ENCODE assay signal across 8 cellular contexts in genomic region chr11:2378527-2379210, GRCh38. TPM values are rescaled to one million over a fixed set of nuclear protein-coding genes. Genes with fewer than 3 reads are reported as not detected.
A peak's percentile ranks its signal among the peaks of the same experiment; 100 is the strongest.
DNase-seq lines count a peak whose midpoint lies in the region; ATAC-seq, FAIRE-seq and TF ChIP-seq lines count a peak whose summit lies in the region.

No MANE protein-coding gene starts in this region.

- CTCF ChIA-PET in PC-3 (lab: Charles Lee), result interaction anchor here (0.6 to 0.9 kb wide), 5 partner anchors 12 to 176 kb away, joined by 3 to 9 read pairs (median 5); partner anchors contain the start of genes C11orf21 and TSPAN32

- intact Hi-C loops in PC-3 (cut with micrococcal nuclease), result no loop called here
- intact Hi-C loops in natural killer cell (cut with micrococcal nuclease), result no loop called here

- in situ Hi-C loops in KBM-7 (cut with MboI; ENCODE audit: low pct_unique_long_range_greater_than_20kb, low sequenced_read_pairs), result no loop called here

- no peak for ATAC-seq in CD4-positive, CD25-positive, alpha-beta regulatory T cell (ENCODE audit: low read depth in 2 of 2)
- ATAC-seq in PC-3 (no peak), natural killer cell (no peak)

- no TSS peak for BruUV-seq in PC-3 (replicated peaks; lab: Mats Ljungman, UMichigan)

- peaks cover 63% of the 10 kb centered on the region for H3K79me2 ChIP-seq in PC-3 (ENCODE audit: low read length)

- no peaks in the 10 kb centered on the region for H3K36me3 Mint-ChIP-seq in CD4-positive, CD25-positive, alpha-beta regulatory T cell
- H3K36me3 Mint-ChIP-seq in natural killer cell, result no peaks in the 10 kb centered on the region

- no peaks in the 10 kb centered on the region for H3K9me3 Mint-ChIP-seq in CD4-positive, CD25-positive, alpha-beta regulatory T cell
- H3K9me3 Mint-ChIP-seq in natural killer cell, result no peaks in the 10 kb centered on the region

- no peaks in the 10 kb centered on the region for H3K36me3 ChIP-seq in CD4-positive, CD25-positive, alpha-beta regulatory T cell (ENCODE audit: control insufficient read depth, insufficient read depth, low read length)
- no peaks in the 10 kb centered on the region for H3K36me3 ChIP-seq in PC-3 (ENCODE audit: low read depth, low read length)

- H4K20me1 ChIP-seq in PC-3 (ENCODE audit: low read length), result peaks cover 46% of the 10 kb centered on the region

- H3K27me3 ChIP-seq in CD4-positive, CD25-positive, alpha-beta regulatory T cell (ENCODE audit: control insufficient read depth, insufficient read depth, low read length), result no peaks in the 10 kb centered on the region
- no peaks in the 10 kb centered on the region for H3K27me3 ChIP-seq in PC-3 (ENCODE audit: low read length)

- H3K4me3 Mint-ChIP-seq in CD4-positive, CD25-positive, alpha-beta regulatory T cell, result peak overlapping the region; percentile 74 to 91 (median 86)
- peak overlapping the region; percentile 88 for H3K4me3 Mint-ChIP-seq in natural killer cell

- H3K27me3 Mint-ChIP-seq in CD4-positive, CD25-positive, alpha-beta regulatory T cell, result no peaks in the 10 kb centered on the region
- peaks cover 0 to 3% of the 10 kb centered on the region in 2 donors for H3K27me3 Mint-ChIP-seq in natural killer cell (ENCODE audit: low read depth in 2 of 2)

- no peak for DNase-seq in CD4-positive, CD25-positive, alpha-beta regulatory T cell
- DNase-seq in PC-3 (no peak), natural killer cell (no peak), D341Med (ENCODE audit: low spot score) (no peak), SW 1271 (lab: John Stamatoyannopoulos, UW) (no peak), HK-2 (ENCODE audit: unreplicated experiment) (no peak), KBM-7 (no peak)

- FAIRE-seq in endometrium (lab: Jason Lieb, UNC), result peak; percentile 65

- H3K4me1 ChIP-seq in CD4-positive, CD25-positive, alpha-beta regulatory T cell (ENCODE audit: control insufficient read depth, insufficient read depth, low read length, poor library complexity, severe bottlenecking), result peaks cover 44% of the 10 kb centered on the region
- no peaks in the 10 kb centered on the region for H3K4me1 ChIP-seq in PC-3 (ENCODE audit: insufficient read depth, low read length)

- H3K9me2 ChIP-seq in PC-3 (replicated peaks; ENCODE audit: low read length), result no peaks in the 10 kb centered on the region

- H2AFZ ChIP-seq in PC-3 (ENCODE audit: low read length), result no peak overlapping the region

- H3K27ac ChIP-seq in CD4-positive, CD25-positive, alpha-beta regulatory T cell (ENCODE audit: insufficient read depth, low read length, poor library complexity, severe bottlenecking), result peak overlapping the region; percentile 71
- H3K27ac ChIP-seq in PC-3 (ENCODE audit: low read length), result no peak overlapping the region

- peak overlapping the region; percentile 62 for H3K4me3 ChIP-seq in CD4-positive, CD25-positive, alpha-beta regulatory T cell (ENCODE audit: low read depth, low read length)
- H3K4me3 ChIP-seq in PC-3 (ENCODE audit: low read length), result peak overlapping the region; percentile 99

- H3K4me1 Mint-ChIP-seq in CD4-positive, CD25-positive, alpha-beta regulatory T cell, result peaks cover 0 to 46% (median 22%) of the 10 kb centered on the region in 4 donors
- peaks cover 30 to 63% of the 10 kb centered on the region in 2 donors for H3K4me1 Mint-ChIP-seq in natural killer cell

- POLR2A ChIA-PET in PC-3 (lab: Charles Lee; ENCODE audit: unreplicated experiment), result interaction anchor here (0.6 to 0.7 kb wide), 3 partner anchors 31 to 77 kb away, joined by 3 read pairs; partner anchors contain the start of genes C11orf21 and TSPAN32

- H3K4me2 ChIP-seq in PC-3 (ENCODE audit: low read length), result peak overlapping the region; percentile 94

- peak overlapping the region; percentile 86 for H3K9ac ChIP-seq in PC-3 (ENCODE audit: low read length)

- peak overlapping the region; percentile 38 to 86 (median 78) for H3K27ac Mint-ChIP-seq in CD4-positive, CD25-positive, alpha-beta regulatory T cell
- H3K27ac Mint-ChIP-seq in natural killer cell, result peak overlapping the region; percentile 71 to 88

- TF ChIP-seq CTCF in PC-3 (conservative IDR thresholded peaks at IDR 0.05; ENCODE audit: low read depth, low read length) (no peak), natural killer cell (IDR thresholded peaks at IDR 0.05) (no peak)

- no peaks in the 10 kb centered on the region for H3K9me3 ChIP-seq in CD4-positive, CD25-positive, alpha-beta regulatory T cell (ENCODE audit: control insufficient read depth in 2 of 2, low read length in 2 of 2)
- no peaks in the 10 kb centered on the region for H3K9me3 ChIP-seq in PC-3 (ENCODE audit: low read length)

- no peaks in the 10 kb centered on the region for H3F3A ChIP-seq in PC-3 (ENCODE audit: low read length, unreplicated experiment)

RNA-seq across cellular contexts. Expression of gene CD81, which starts 1.6 kb away (rescaled TPM):
- 156 TPM for total RNA-seq in CD4-positive, CD25-positive, alpha-beta regulatory T cell
- polyA plus RNA-seq in CD4-positive, CD25-positive, alpha-beta regulatory T cell, result 10 to 100 TPM; 13.2 to 35.4 (median 16.2) TPM
- total RNA-seq in PC-3 (2014; rRNA removed) (134 and 140 TPM in 2 replicates), natural killer cell (100 to 1,000 TPM; 263 to 292 (median 263) TPM)

RNA-seq across cellular contexts. Expression of gene TSSC4, which starts 21.9 kb away (rescaled TPM):
- 59.6 TPM for total RNA-seq in CD4-positive, CD25-positive, alpha-beta regulatory T cell
- 10 to 100 TPM; 68.5 to 97.4 (median 76.9) TPM for polyA plus RNA-seq in CD4-positive, CD25-positive, alpha-beta regulatory T cell
- total RNA-seq in PC-3 (2014; rRNA removed), result 88.3 and 98.5 TPM in 2 replicates
- 10 to 100 TPM; 52.8 to 67.9 (median 59.3) TPM for total RNA-seq in natural killer cell
